In genomic region chr7:31036941-31037340, GRCh38 we compare ENCODE assay signal across 25 cellular contexts. TPM values are rescaled to one million over a fixed set of nuclear protein-coding genes. Genes with fewer than 3 reads are reported as not detected.
"Had no signal": no experiment of that assay in that cellular context is flagged by ENCODE, and none has a peak within 500 bp of the region (broad histone marks: within the 10 kb centered on the region; RNA-seq: fewer than 3 reads in every experiment).

No MANE protein-coding gene starts in this region.

- H3K4me1 ChIP-seq: Peyer's patch, SJCRH30 had no signal

- H3K36me3 ChIP-seq: Peyer's patch, SJCRH30 had no signal

- H3K9me3 ChIP-seq: Peyer's patch, SJCRH30 had no signal

- H3K27me3 ChIP-seq: Peyer's patch had no signal

- DNase-seq: Kasumi-1, KG1, MM.1S, NCI-H1092, NCI-H1105 treated with DMSO at 0.1 percent for 48 hours, NCI-H1417 treated with DMSO at 0.1 percent for 48 hours, NCI-H146, NCI-H187, NCI-H2029, NCI-H2081 treated with DMSO at 0.1 percent for 48 hours, NCI-H2171, NCI-H226, NCI-H446, NCI-H510A, NCI-H524 treated with DMSO at 0.1 percent for 48 hours, NCI-H69, NCI-H774, PC-3, Peyer's patch, SHP77 treated with DMSO at 0.1 percent for 48 hours, SJCRH30 had no signal

- H3K27ac ChIP-seq: Peyer's patch, SJCRH30 had no signal

- H3K4me3 ChIP-seq: Peyer's patch, SJCRH30 had no signal

RNA-seq across cellular contexts. Expression of gene ADCYAP1R1, which starts 15.2 kb away (rescaled TPM):
- total RNA-seq: HT-29, M059J, OCI-LY7, PC-3, RPMI7951, SJCRH30 had no signal
